1 cellular context compared by ENCODE assay signal in the genomic region with DNA sequence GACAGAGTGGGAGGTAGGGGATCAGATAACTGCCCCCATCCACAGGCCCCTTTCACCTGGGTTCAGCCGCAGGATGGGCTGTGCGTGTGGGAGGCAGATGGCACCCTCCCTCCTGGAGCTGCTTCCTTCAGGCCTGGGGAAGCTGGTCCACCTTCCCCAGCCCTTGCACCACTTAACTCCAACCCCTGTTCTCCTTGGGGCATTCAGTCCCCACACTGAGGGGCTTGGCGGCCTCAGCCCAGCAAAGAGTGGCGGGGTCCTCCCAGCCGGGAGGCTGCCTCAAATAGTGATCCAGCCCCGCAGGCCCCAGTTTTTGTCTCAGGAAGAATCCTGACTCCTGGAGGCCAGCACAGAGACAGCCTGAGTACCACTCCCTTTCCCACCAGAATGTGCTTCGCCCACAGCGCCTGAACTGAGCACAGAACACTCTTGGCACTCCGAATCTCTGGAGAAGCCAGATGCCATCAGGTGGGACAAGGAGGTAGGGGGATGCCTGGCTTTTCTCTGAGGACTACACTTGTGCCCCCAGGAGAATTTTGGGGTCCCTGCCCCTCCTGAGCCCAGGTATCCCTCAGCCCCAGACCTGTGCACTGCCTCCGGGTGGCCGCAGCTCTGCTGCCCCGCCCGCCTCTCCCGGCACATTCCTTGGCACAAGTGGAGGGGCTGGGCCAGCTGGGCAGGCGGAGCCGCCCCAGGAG.
A peak's percentile ranks its signal among the peaks of the same experiment; 100 is the strongest.
TF ChIP-seq lines count a peak whose summit lies in the region.

No MANE protein-coding gene starts in this region.

TF ChIP-seq in H1, 55 proteins besides CTCF, POLR2A, EP300 and RAD21:
- TF ChIP-seq JUND (IDR thresholded peaks at IDR 0.05; ENCODE audit: low read length) (no peak), TCF12 (IDR thresholded peaks at IDR 0.05; ENCODE audit: low read depth, low read length) (no peak), EGR1 (IDR thresholded peaks at IDR 0.05; ENCODE audit: borderline replicate concordance, low read depth, low read length) (no peak), SUZ12 (IDR thresholded peaks at IDR 0.05; ENCODE audit: low read length) (no peak), CHD1 (IDR thresholded peaks at IDR 0.05; ENCODE audit: low read depth, low read length) (no peak), RBBP5 (IDR thresholded peaks at IDR 0.05; ENCODE audit: borderline replicate concordance, low read depth, low read length) (no peak), SIX5 (IDR thresholded peaks at IDR 0.05; ENCODE audit: low read depth, low read length) (no peak), POLR2AphosphoS5 (IDR thresholded peaks at IDR 0.05; ENCODE audit: low read depth, low read length) (peak; percentile 63; the same call in 1 of the 2 replicates)
TF ChIP-seq in H1: peak in this region for 1.
